Comparison of ENCODE assay signal across 28 cellular contexts in the genomic region with DNA sequence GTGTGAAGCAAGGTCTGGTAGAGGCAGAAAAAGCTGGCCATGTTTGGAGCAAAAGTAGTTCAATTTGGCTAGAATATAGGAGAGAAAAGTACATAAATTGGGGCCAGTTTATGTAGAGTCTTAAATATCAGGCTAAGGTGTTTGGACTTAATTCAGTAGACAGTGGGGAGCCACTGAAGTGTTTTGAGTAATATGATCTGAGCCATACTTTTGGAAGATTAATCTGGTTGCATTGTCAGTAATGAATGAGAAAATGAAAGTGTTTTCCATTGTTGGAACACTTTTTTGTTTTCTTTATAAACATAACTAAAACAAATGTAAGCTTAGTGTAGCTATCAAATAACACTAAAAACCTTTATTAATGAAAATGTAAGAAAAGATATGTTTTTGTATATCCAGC. TPM values are rescaled to one million over a fixed set of nuclear protein-coding genes. Genes with fewer than 3 reads are reported as not detected.
DNase-seq lines count a peak whose midpoint lies in the region; ATAC-seq lines count a peak whose summit lies in the region.
"Had no signal": no experiment of that assay in that cellular context is flagged by ENCODE, and none has a peak within 500 bp of the region (broad histone marks: within the 10 kb centered on the region; RNA-seq: fewer than 3 reads in every experiment).

No MANE protein-coding gene starts in this region.

- no peaks in the 10 kb centered on the region for H3K27me3 ChIP-seq in skeletal muscle satellite cell (ENCODE audit: control insufficient read depth, insufficient read depth, low read length)
- H3K27me3 ChIP-seq: adrenal gland, brain microvascular endothelial cell, heart right ventricle, neural progenitor cell had no signal

- peak overlapping the region; percentile 57 for H3K4me2 ChIP-seq in skeletal muscle satellite cell (ENCODE audit: low read length)
- H3K4me2 ChIP-seq: neural progenitor cell had no signal

- H3K36me3 ChIP-seq in skeletal muscle satellite cell (ENCODE audit: insufficient read depth, low read length), result no peaks in the 10 kb centered on the region
- H3K36me3 ChIP-seq: adrenal gland, brain microvascular endothelial cell, heart right ventricle, left ventricle myocardium inferior, neural progenitor cell had no signal

- ATAC-seq in GM21576 (IDR thresholded peaks at IDR 0.05; ENCODE audit: unreplicated experiment), result no peak
- ATAC-seq: activated CD8-positive, alpha-beta T cell treated with anti-CD3 and anti-CD28 coated beads for 36 hours; esophagus mucosa; heart right ventricle; HepG2; stimulated activated naive B cell treated with anti-CD40 and anti-IgM and Interleukin-4, amounts not matched to agents 10 μg/mL and 1 μg/mL and 100 μg/mL, for 72 hours had no signal

- H3K9me3 ChIP-seq in skeletal muscle satellite cell (replicated peaks; ENCODE audit: low read length), result no peaks in the 10 kb centered on the region
- H3K9me3 ChIP-seq: adrenal gland, heart right ventricle, left ventricle myocardium inferior had no signal

- no peak overlapping the region for H3K4me3 ChIP-seq in skeletal muscle satellite cell (ENCODE audit: low read length)
- H3K4me3 ChIP-seq: adrenal gland, heart right ventricle, left ventricle myocardium inferior, neural progenitor cell had no signal

- H3K4me1 ChIP-seq in skeletal muscle satellite cell (ENCODE audit: control insufficient read depth, insufficient read depth, low read length), result peaks cover 19% of the 10 kb centered on the region
- H3K4me1 ChIP-seq: neural progenitor cell, parathyroid adenoma had no signal

- DNase-seq in NCI-H2029 treated with DMSO at 0.1 percent for 48 hours (lab: John Stamatoyannopoulos, UW) (peak; percentile 10), NCI-H2029 (lab: John Stamatoyannopoulos, UW) (no peak), M059J (ENCODE audit: low read depth) (peak; percentile 23), NCI-H524 treated with DMSO at 0.1 percent for 48 hours (lab: John Stamatoyannopoulos, UW) (peak; percentile 38), T-helper 9 cell (no peak), DMS153 treated with DMSO at 0.1 percent for 48 hours (lab: John Stamatoyannopoulos, UW; ENCODE audit: unreplicated experiment) (no peak)
- DNase-seq: activated CD8-positive, alpha-beta T cell treated with anti-CD3 and anti-CD28 coated beads for 36 hours; activated naive CD4-positive, alpha-beta T cell treated with anti-CD3 and anti-CD28 coated beads, Interleukin-2, amount 10 ng/mL, durations not matched to agents 7 days and 5 days; adrenal gland; brain microvascular endothelial cell; cerebellar nuclear complex; foreskin melanocyte; H9; heart right ventricle; left ventricle myocardium inferior; NCI-H1048; NCI-H1930; NCI-H510A treated with DMSO at 0.1 percent for 48 hours; SIG-M5; small intestine; stimulated activated naive B cell treated with anti-CD40 and anti-IgM and Interleukin-4, amounts not matched to agents 10 μg/mL and 1 μg/mL and 100 μg/mL, for 72 hours; substantia nigra had no signal

- H3K9ac ChIP-seq in skeletal muscle satellite cell (ENCODE audit: low read depth, low read length), result no peak overlapping the region
- H3K9ac ChIP-seq: neural progenitor cell, parathyroid adenoma had no signal

RNA-seq across cellular contexts. Expression of a gene that starts 42.1 kb away (rescaled TPM):
- total RNA-seq in M059J (2014; rRNA removed; shearing (Covaris generic)), result 5.5 and 6.2 TPM in 2 replicates
- total RNA-seq in skeletal muscle satellite cell (2012; rRNA removed), result 4.2 and 6.8 TPM in 2 replicates

Comparison
In these comparisons a context has a peak if more than half of its experiments do, and no peak if none do; other contexts are left out.
1. DNase-seq: peak in NCI-H2029 treated with DMSO at 0.1 percent for 48 hours (single experiment), M059J (single experiment) and NCI-H524 treated with DMSO at 0.1 percent for 48 hours (single experiment); none in NCI-H2029 (single experiment), T-helper 9 cell (single experiment) and DMS153 treated with DMSO at 0.1 percent for 48 hours (single experiment).